In the genomic region with DNA sequence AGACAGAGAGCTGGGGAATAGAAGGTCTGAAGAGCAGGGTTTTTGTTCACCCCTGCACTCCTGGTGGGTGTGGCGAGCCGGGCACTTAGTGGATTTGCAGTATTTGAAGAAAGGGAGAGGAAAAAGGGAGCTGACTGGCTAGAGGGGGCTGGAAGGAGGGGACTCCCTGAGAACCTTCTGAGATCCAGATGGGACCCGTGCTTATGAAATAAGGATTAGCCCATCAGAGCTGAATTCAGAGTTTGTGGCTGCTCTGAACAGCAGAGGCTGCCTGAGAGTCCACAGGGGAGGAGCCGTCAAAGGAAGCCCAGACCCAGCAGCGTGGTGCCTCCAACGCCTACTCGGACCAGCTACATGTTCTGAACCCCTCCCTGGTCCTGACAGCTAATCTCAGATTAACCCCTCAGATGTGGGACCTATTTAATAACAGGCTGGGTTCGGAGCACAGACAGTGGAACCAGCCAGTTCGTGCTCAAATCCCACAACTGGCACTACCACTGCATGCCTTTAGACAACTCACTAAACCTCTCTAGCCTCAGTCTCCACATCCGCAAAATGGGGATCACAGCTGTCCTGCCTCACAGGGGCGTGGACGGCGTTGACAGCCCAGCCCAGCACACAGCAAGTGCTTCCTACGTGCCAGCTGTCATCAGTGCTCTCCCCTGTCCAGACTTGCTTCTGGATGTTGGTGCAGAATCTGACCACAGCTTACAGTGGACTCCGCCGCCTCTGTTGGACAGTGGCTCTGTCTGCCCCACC, we compare ENCODE assay signal across 36 cellular contexts.
"Had no signal": no experiment of that assay in that cellular context is flagged by ENCODE, and none has a peak within 500 bp of the region (broad histone marks: within the 10 kb centered on the region; RNA-seq: fewer than 3 reads in every experiment).

No MANE protein-coding gene starts in this region.

- H3K4me1 ChIP-seq: Peyer's patch, SJSA1 had no signal

- H3K27me3 Mint-ChIP-seq: activated CD4-positive, alpha-beta memory T cell treated with anti-CD3 and anti-CD28 coated beads for 36 hours; activated CD4-positive, alpha-beta T cell treated with anti-CD3 and anti-CD28 coated beads for 36 hours; activated CD4-positive, alpha-beta T cell treated with anti-CD3 and anti-CD28 coated beads, Interleukin-2, amount 10 ng/mL, durations not matched to agents 7 days and 5 days; activated CD8-positive, alpha-beta memory T cell treated with anti-CD3 and anti-CD28 coated beads, Interleukin-2, amount 10 ng/mL, durations not matched to agents 7 days and 5 days; activated naive CD4-positive, alpha-beta T cell treated with anti-CD3 and anti-CD28 coated beads, Interleukin-2, amount 50 U/mL, for 24 hours; brain had no signal

- H3K9me3 ChIP-seq: Peyer's patch, SJSA1, SK-N-SH had no signal

- H3K4me3 Mint-ChIP-seq: activated CD4-positive, alpha-beta memory T cell treated with anti-CD3 and anti-CD28 coated beads for 36 hours; activated CD4-positive, alpha-beta T cell treated with anti-CD3 and anti-CD28 coated beads for 36 hours; activated CD4-positive, alpha-beta T cell treated with anti-CD3 and anti-CD28 coated beads, Interleukin-2, amount 10 ng/mL, durations not matched to agents 7 days and 5 days; activated CD8-positive, alpha-beta memory T cell treated with anti-CD3 and anti-CD28 coated beads, Interleukin-2, amount 10 ng/mL, durations not matched to agents 7 days and 5 days; activated naive CD4-positive, alpha-beta T cell treated with anti-CD3 and anti-CD28 coated beads, Interleukin-2, amount 50 U/mL, for 24 hours; brain; T-helper 1 cell treated with Interleukin-12 subunit alpha and Interleukin-12 subunit beta and Interleukin-4 antibody, amounts not matched to agents 30 μg/mL and 1 μg/mL, for 36 hours; T-helper 2 cell treated with Interferon-gamma antibody and Interleukin-4, amounts not matched to agents 5 μg/mL and 100 μg/mL, for 36 hours; WTC11 had no signal

- H3K36me3 ChIP-seq: SJSA1 had no signal

- H3K4me1 Mint-ChIP-seq: brain had no signal

- DNase-seq: activated CD4-positive, alpha-beta memory T cell treated with anti-CD3 and anti-CD28 coated beads for 36 hours; activated CD4-positive, alpha-beta T cell treated with anti-CD3 and anti-CD28 coated beads for 36 hours; activated CD4-positive, alpha-beta T cell treated with anti-CD3 and anti-CD28 coated beads, Interleukin-2, amount 10 ng/mL, durations not matched to agents 7 days and 5 days; activated CD8-positive, alpha-beta memory T cell treated with anti-CD3 and anti-CD28 coated beads for 24 hours; activated CD8-positive, alpha-beta memory T cell treated with anti-CD3 and anti-CD28 coated beads, Interleukin-2, amount 10 ng/mL, durations not matched to agents 7 days and 5 days; activated CD8-positive, alpha-beta memory T cell treated with anti-CD3 and anti-CD28 coated beads, Interleukin-2, amount 50 U/mL, for 48 hours; activated gamma-delta T cell; activated naive CD4-positive, alpha-beta T cell treated with Interleukin-2 at 50 U/mL for 16 hours; activated T-cell treated with anti-CD3 and anti-CD28 coated beads, Interleukin-2, amount 50 U/mL, for 48 hours; anterior cingulate cortex; central memory CD4-positive, alpha-beta T cell; MM.1S; NCI-H1092; NCI-H1417; NCI-H146; NCI-H1930; NCI-H2081 treated with DMSO at 0.1 percent for 48 hours; NCI-H226; NCI-H446 treated with DMSO at 0.1 percent for 48 hours; NCI-H526; NCI-H748 treated with DMSO at 0.1 percent for 48 hours; NK-92 treated with Interleukin-12 subunit alpha and Interleukin-12 subunit beta, amount 100 ng/mL, for 24 hours; PC-3; Peyer's patch; RPMI8226; SHP77 treated with DMSO at 0.1 percent for 48 hours; SK-N-SH had no signal

- ATAC-seq: activated CD4-positive, alpha-beta T cell treated with anti-CD3 and anti-CD28 coated beads for 36 hours; activated CD4-positive, CD25-positive, alpha-beta regulatory T cell treated with anti-CD3 and anti-CD28 coated beads, Interleukin-2, amount 50 U/mL, for 24 hours; activated CD8-positive, alpha-beta memory T cell treated with anti-CD3 and anti-CD28 coated beads, Interleukin-2, amount 10 ng/mL, durations not matched to agents 7 days and 5 days; PC-3; WTC11 had no signal

- H3K4me3 ChIP-seq: Peyer's patch, SJSA1 had no signal

- H3K4me2 ChIP-seq: KMS-11, SK-N-SH had no signal

- H3K27ac ChIP-seq: KMS-11, Peyer's patch, SJSA1 had no signal

- H3K27ac Mint-ChIP-seq: activated CD4-positive, alpha-beta memory T cell treated with anti-CD3 and anti-CD28 coated beads for 36 hours; activated CD4-positive, alpha-beta T cell treated with anti-CD3 and anti-CD28 coated beads for 36 hours; activated CD8-positive, alpha-beta memory T cell treated with anti-CD3 and anti-CD28 coated beads, Interleukin-2, amount 10 ng/mL, durations not matched to agents 7 days and 5 days; activated naive CD4-positive, alpha-beta T cell treated with anti-CD3 and anti-CD28 coated beads, Interleukin-2, amount 50 U/mL, for 24 hours; activated T-helper 2 cell treated with anti-CD3 and anti-CD28 coated beads, Interferon-gamma antibody, Interleukin-2, Interleukin-4, amounts not matched to agents 10 μg/mL and 5 μg/mL and 100 μg/mL, durations not matched to agents 14 hours and 24 hours and 36 hours; brain; T-helper 1 cell treated with Interleukin-12 subunit alpha and Interleukin-12 subunit beta and Interleukin-4 antibody, amounts not matched to agents 30 μg/mL and 1 μg/mL, for 36 hours; T-helper 2 cell treated with Interferon-gamma antibody and Interleukin-4, amounts not matched to agents 5 μg/mL and 100 μg/mL, for 36 hours; WTC11 had no signal

- H3K9ac ChIP-seq: KMS-11, SK-N-SH had no signal

- H3K27me3 ChIP-seq: Peyer's patch, SJSA1 had no signal
